2 cellular contexts compared by ENCODE assay signal in the genomic region with DNA sequence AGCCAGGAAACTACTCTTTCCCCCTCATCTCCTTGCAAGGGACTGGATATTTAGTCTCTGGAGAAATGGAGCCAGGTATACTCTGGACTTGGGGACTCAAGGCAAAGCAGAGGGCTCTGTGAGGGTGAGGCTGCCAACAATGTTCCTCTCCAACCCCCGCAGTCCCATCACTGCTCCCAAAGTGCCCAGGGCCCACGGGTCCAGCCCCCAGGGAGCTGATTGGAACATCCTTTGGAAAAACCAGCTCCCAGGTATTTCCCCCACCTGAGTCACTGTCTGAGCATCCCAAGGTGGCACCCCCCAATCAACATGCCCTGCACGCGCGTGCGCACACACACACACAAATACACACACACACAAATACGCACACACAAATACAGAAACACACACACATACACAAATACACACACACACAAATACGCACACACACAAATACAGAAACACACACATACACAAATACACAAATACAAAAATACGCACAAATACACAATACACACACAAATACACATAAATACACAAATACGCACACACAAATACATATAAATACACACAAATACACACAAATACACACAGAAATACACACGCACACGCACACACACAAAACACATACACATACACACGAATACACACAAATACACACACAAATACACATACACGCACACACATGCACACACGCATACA.
A peak's percentile ranks its signal among the peaks of the same experiment; 100 is the strongest.
TF ChIP-seq lines count a peak whose summit lies in the region.

No MANE protein-coding gene starts in this region.

TF ChIP-seq in GM23338, 12 proteins besides CTCF, POLR2A, EP300 and RAD21 (continues in another document):
- TF ChIP-seq EZH2phosphoT487 (IDR thresholded peaks at IDR 0.05; ENCODE audit: unreplicated experiment) (no peak), ZNF331 (CRISPR knock-in tag; IDR thresholded peaks at IDR 0.05; ENCODE audit: low read depth) (no peak), NANOG (IDR thresholded peaks at IDR 0.05; ENCODE audit: borderline replicate concordance) (no peak), POLR2AphosphoS5 (IDR thresholded peaks at IDR 0.05; ENCODE audit: low read depth) (no peak), CREB1 (CRISPR knock-in tag; IDR thresholded peaks at IDR 0.05; ENCODE audit: low read depth) (no peak), ZNF114 (CRISPR knock-in tag; IDR thresholded peaks at IDR 0.05) (no peak), STAT1 (IDR thresholded peaks at IDR 0.05; ENCODE audit: unreplicated experiment) (no peak), JUNB (IDR thresholded peaks at IDR 0.05; ENCODE audit: unreplicated experiment) (no peak)
- TF ChIP-seq, protein P1, sequence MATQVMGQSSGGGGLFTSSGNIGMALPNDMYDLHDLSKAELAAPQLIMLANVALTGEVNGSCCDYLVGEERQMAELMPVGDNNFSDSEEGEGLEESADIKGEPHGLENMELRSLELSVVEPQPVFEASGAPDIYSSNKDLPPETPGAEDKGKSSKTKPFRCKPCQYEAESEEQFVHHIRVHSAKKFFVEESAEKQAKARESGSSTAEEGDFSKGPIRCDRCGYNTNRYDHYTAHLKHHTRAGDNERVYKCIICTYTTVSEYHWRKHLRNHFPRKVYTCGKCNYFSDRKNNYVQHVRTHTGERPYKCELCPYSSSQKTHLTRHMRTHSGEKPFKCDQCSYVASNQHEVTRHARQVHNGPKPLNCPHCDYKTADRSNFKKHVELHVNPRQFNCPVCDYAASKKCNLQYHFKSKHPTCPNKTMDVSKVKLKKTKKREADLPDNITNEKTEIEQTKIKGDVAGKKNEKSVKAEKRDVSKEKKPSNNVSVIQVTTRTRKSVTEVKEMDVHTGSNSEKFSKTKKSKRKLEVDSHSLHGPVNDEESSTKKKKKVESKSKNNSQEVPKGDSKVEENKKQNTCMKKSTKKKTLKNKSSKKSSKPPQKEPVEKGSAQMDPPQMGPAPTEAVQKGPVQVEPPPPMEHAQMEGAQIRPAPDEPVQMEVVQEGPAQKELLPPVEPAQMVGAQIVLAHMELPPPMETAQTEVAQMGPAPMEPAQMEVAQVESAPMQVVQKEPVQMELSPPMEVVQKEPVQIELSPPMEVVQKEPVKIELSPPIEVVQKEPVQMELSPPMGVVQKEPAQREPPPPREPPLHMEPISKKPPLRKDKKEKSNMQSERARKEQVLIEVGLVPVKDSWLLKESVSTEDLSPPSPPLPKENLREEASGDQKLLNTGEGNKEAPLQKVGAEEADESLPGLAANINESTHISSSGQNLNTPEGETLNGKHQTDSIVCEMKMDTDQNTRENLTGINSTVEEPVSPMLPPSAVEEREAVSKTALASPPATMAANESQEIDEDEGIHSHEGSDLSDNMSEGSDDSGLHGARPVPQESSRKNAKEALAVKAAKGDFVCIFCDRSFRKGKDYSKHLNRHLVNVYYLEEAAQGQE (IDR thresholded peaks at IDR 0.05; ENCODE audit: unreplicated experiment): no peak
- TF ChIP-seq, protein P2, sequence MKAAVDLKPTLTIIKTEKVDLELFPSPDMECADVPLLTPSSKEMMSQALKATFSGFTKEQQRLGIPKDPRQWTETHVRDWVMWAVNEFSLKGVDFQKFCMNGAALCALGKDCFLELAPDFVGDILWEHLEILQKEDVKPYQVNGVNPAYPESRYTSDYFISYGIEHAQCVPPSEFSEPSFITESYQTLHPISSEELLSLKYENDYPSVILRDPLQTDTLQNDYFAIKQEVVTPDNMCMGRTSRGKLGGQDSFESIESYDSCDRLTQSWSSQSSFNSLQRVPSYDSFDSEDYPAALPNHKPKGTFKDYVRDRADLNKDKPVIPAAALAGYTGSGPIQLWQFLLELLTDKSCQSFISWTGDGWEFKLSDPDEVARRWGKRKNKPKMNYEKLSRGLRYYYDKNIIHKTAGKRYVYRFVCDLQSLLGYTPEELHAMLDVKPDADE (IDR thresholded peaks at IDR 0.05): no peak

TF ChIP-seq in GM12878, 131 proteins besides CTCF, POLR2A, EP300 and RAD21:
- TF ChIP-seq, protein P3, sequence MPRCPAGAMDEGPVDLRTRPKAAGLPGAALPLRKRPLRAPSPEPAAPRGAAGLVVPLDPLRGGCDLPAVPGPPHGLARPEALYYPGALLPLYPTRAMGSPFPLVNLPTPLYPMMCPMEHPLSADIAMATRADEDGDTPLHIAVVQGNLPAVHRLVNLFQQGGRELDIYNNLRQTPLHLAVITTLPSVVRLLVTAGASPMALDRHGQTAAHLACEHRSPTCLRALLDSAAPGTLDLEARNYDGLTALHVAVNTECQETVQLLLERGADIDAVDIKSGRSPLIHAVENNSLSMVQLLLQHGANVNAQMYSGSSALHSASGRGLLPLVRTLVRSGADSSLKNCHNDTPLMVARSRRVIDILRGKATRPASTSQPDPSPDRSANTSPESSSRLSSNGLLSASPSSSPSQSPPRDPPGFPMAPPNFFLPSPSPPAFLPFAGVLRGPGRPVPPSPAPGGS (IDR thresholded peaks at IDR 0.05; ENCODE audit: borderline replicate concordance, insufficient read depth, low read depth, low read length, poor library complexity, severe bottlenecking): peak; percentile 74
- TF ChIP-seq, protein P4, sequence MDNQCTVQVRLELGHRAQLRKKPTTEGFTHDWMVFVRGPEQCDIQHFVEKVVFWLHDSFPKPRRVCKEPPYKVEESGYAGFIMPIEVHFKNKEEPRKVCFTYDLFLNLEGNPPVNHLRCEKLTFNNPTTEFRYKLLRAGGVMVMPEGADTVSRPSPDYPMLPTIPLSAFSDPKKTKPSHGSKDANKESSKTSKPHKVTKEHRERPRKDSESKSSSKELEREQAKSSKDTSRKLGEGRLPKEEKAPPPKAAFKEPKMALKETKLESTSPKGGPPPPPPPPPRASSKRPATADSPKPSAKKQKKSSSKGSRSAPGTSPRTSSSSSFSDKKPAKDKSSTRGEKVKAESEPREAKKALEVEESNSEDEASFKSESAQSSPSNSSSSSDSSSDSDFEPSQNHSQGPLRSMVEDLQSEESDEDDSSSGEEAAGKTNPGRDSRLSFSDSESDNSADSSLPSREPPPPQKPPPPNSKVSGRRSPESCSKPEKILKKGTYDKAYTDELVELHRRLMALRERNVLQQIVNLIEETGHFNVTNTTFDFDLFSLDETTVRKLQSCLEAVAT (IDR thresholded peaks at IDR 0.05): no peak
